Comparison of ENCODE assay signal across 8 cellular contexts in the genomic region with DNA sequence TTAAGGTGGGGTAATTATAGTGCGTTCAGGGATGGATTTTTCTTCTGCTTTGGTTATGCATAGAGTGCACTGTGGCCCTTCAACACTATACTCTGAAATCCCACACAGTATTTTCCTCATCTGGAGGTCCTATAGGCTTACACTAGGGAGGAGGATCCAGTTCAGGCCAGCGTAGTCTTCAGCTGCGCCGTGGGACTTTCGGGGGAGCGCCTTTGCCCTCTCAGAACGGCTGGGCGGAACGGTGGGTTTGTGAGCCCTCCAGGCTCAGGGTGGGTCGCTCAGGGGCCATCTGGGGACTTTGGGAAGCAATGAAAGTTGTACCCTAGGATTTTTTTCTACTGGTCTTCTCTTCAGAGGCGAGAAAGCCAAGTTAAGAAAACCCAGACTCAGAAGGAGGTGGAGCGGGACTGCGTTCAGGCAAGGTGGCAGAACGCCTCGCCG. TPM values are rescaled to one million over a fixed set of nuclear protein-coding genes. Genes with fewer than 3 reads are reported as not detected.
DNase-seq lines count a peak whose midpoint lies in the region; ATAC-seq and TF ChIP-seq lines count a peak whose summit lies in the region.

No MANE protein-coding gene starts in this region.

- peak overlapping the region; percentile 83 for H3K9ac ChIP-seq in SK-N-MC (ENCODE audit: insufficient read length)
- peak overlapping the region; percentile 98 for H3K9ac ChIP-seq in endodermal cell (ENCODE audit: extremely low read depth, low read length, poor library complexity, severe bottlenecking)

- H3K27ac ChIP-seq in SK-N-MC = peak overlapping the region; percentile 67
- H3K27ac ChIP-seq in endodermal cell (ENCODE audit: low read depth, low read length) = peak overlapping the region; percentile 94
- peak overlapping the region; percentile 100 for H3K27ac ChIP-seq in muscle layer of duodenum (ENCODE audit: low read length)

- H3K4me3 ChIP-seq in SK-N-MC = peak overlapping the region; percentile 84
- H3K4me3 ChIP-seq in endodermal cell (ENCODE audit: low read length) = peak overlapping the region; percentile 88
- peak overlapping the region; percentile 82 to 90 for H3K4me3 ChIP-seq in muscle layer of duodenum (ENCODE audit: low read depth in 1 of 2, low read length in 2 of 2)

- peak; percentile 21 for ATAC-seq in GM21367 (IDR thresholded peaks at IDR 0.05; ENCODE audit: unreplicated experiment)
- ATAC-seq in HG03558 (IDR thresholded peaks at IDR 0.05; ENCODE audit: extremely low read depth, unreplicated experiment) = peak; percentile 13

- H3K27me3 Mint-ChIP-seq in endodermal cell (ENCODE audit: insufficient read depth) = no peaks in the 10 kb centered on the region

- H3K27me3 ChIP-seq in endodermal cell (ENCODE audit: control insufficient read depth, insufficient read depth, low read length, poor library complexity, severe bottlenecking) (no peaks in the 10 kb centered on the region), muscle layer of duodenum (ENCODE audit: low read depth, low read length) (no peaks in the 10 kb centered on the region)

- H3K36me3 ChIP-seq in SK-N-MC (ENCODE audit: insufficient read depth, low read length) (no peaks in the 10 kb centered on the region), endodermal cell (ENCODE audit: control insufficient read depth, insufficient read depth, low read length) (no peaks in the 10 kb centered on the region), muscle layer of duodenum (ENCODE audit: control insufficient read depth in 1 of 2, insufficient read depth in 2 of 2, low read length in 2 of 2) (peaks cover 0 to 4% of the 10 kb centered on the region in 2 donors)

- peak overlapping the region; percentile 99 for H3K27ac Mint-ChIP-seq in endodermal cell

- DNase-seq in DMS79 treated with DMSO at 0.1 percent for 48 hours (lab: John Stamatoyannopoulos, UW) = peak; percentile 46
- no peak for DNase-seq in DMS79 (lab: John Stamatoyannopoulos, UW)
- DNase-seq in SK-N-MC (ENCODE audit: low read depth, low spot score) = no peak
- no peak for DNase-seq in endodermal cell
- DNase-seq in mesenteric fat pad (ENCODE audit: low spot score) = no peak

- H3K9me3 Mint-ChIP-seq in endodermal cell = no peaks in the 10 kb centered on the region

- peak overlapping the region; percentile 93 for H3K4me3 Mint-ChIP-seq in endodermal cell

- H3K9me3 ChIP-seq in SK-N-MC (ENCODE audit: low read depth, low read length) (no peaks in the 10 kb centered on the region), endodermal cell (ENCODE audit: control insufficient read depth, low read length) (no peaks in the 10 kb centered on the region), muscle layer of duodenum (ENCODE audit: control insufficient read depth in 1 of 2, low read length in 2 of 2) (no peaks in the 10 kb centered on the region)

- peaks cover 3% of the 10 kb centered on the region for H3K4me1 Mint-ChIP-seq in endodermal cell

- 0 to 4% methylated on average over 9 to 16 of the region's 16 CpGs for WGBS in endodermal cell (ENCODE audit: insufficient coverage in 1 of 2, insufficient read length in 1 of 2), 2 experiments

- peak; percentile 63 for TF ChIP-seq CTCF in endodermal cell (conservative IDR thresholded peaks at IDR 0.05)

- peaks cover 1% of the 10 kb centered on the region for H3K36me3 Mint-ChIP-seq in endodermal cell (ENCODE audit: low read depth)

- H3K4me1 ChIP-seq in endodermal cell (ENCODE audit: control insufficient read depth, insufficient read depth, low read length) (no peaks in the 10 kb centered on the region), muscle layer of duodenum (ENCODE audit: control insufficient read depth in 1 of 2, insufficient read depth in 2 of 2, low read length in 2 of 2) (peaks cover 3 to 12% of the 10 kb centered on the region in 2 donors)

RNA-seq across cellular contexts. Expression of a gene that starts 0.7 kb away (rescaled TPM):
- total RNA-seq in endodermal cell (10 to 100 TPM; 41.2 to 46.5 TPM), mesenteric fat pad (63.0 TPM)
- polyA plus RNA-seq in endodermal cell (2013, experiment 1 of 2) = 43.3 TPM
- 46.1 TPM for polyA plus RNA-seq in endodermal cell (2013, experiment 2 of 2)

RNA-seq across cellular contexts. Expression of a gene that starts 35.4 kb away (rescaled TPM):
- total RNA-seq in endodermal cell (not detected), mesenteric fat pad (404 TPM)
- polyA plus RNA-seq in endodermal cell (2013, experiment 1 of 2) = not detected
- not detected for polyA plus RNA-seq in endodermal cell (2013, experiment 2 of 2)

RNA-seq across cellular contexts. Expression of a gene that starts 56.7 kb away (rescaled TPM):
- 10 to 100 TPM; 36.3 to 38.6 TPM for total RNA-seq in endodermal cell
- polyA plus RNA-seq in endodermal cell (2013, experiment 1 of 2) = 30.9 TPM
- polyA plus RNA-seq in endodermal cell (2013, experiment 2 of 2) = 29.0 TPM
- total RNA-seq in mesenteric fat pad = 27.0 TPM

Comparison
In these comparisons a context has a peak if more than half of its experiments do, and no peak if none do; other contexts are left out.
1. RNA of a gene that starts 35.4 kb away (total RNA-seq): 404 TPM in mesenteric fat pad (single experiment); not detected in endodermal cell; every median in the first group is over 100 times any median in the second.
2. Peak in every context shown above with its lines, with median percentiles within 50 percentile points of each other: H3K27ac ChIP-seq and H3K4me3 ChIP-seq.